Comparison of ENCODE assay signal across 9 cellular contexts in genomic region chr2:12720752-12721151, GRCh38. TPM values are rescaled to one million over a fixed set of nuclear protein-coding genes. Genes with fewer than 3 reads are reported as not detected.
DNase-seq lines count a peak whose midpoint lies in the region; ATAC-seq and TF ChIP-seq lines count a peak whose summit lies in the region.
"Had no signal": no experiment of that assay in that cellular context is flagged by ENCODE, and none has a peak within 500 bp of the region (broad histone marks: within the 10 kb centered on the region; RNA-seq: fewer than 3 reads in every experiment).

No MANE protein-coding gene starts in this region.

- no peak overlapping the region for H3K27ac ChIP-seq in WERI-Rb-1

- POLR2A ChIA-PET in AG04449 (lab: Yijun Ruan, JAX), result interaction anchor here (0.7 to 1.7 kb wide), 9 partner anchors 46 to 399 kb away, joined by 3 to 6 read pairs (median 4); no protein-coding TSS in a partner anchor

- no peaks in the 10 kb centered on the region for H3K36me3 ChIP-seq in WERI-Rb-1

- TF ChIP-seq CTCF in AG04449 (IDR thresholded peaks at IDR 0.05; ENCODE audit: insufficient read depth, low read length, missing control alignments) (no peak), HFF-Myc (IDR thresholded peaks at IDR 0.05; ENCODE audit: low read depth, low read length, missing control alignments) (no peak), cardiac fibroblast (IDR thresholded peaks at IDR 0.05; ENCODE audit: low read depth, low read length) (no peak), WERI-Rb-1 (IDR thresholded peaks at IDR 0.05; ENCODE audit: low read depth, low read length) (no peak)

- no peak for DNase-seq in AG04449 (ENCODE audit: low read depth, low spot score)
- no peak for DNase-seq in HFF-Myc (ENCODE audit: extremely low read depth, low read depth)
- no peak for DNase-seq in cardiac fibroblast (ENCODE audit: low read depth in 2 of 2)
- DNase-seq in natural killer cell treated with Interleukin-12 subunit alpha and Interleukin-12 subunit beta and Interleukin-15 and Interleukin-18, amount 100 ng/mL, for 72 hours (ENCODE audit: low spot score), result no peak
- no peak for DNase-seq in NCI-H524 (lab: John Stamatoyannopoulos, UW)
- no peak for DNase-seq in GF-D8 (lab: John Stamatoyannopoulos, UW)
- DNase-seq in WERI-Rb-1, result no peak
- no peak for DNase-seq in NOMO-1 (lab: John Stamatoyannopoulos, UW; ENCODE audit: unreplicated experiment in 2 of 2)
- DNase-seq: foreskin melanocyte had no signal

- no peaks in the 10 kb centered on the region for H3K27me3 Mint-ChIP-seq in natural killer cell treated with Interleukin-12 subunit alpha and Interleukin-12 subunit beta and Interleukin-15 and Interleukin-18, amount 100 ng/mL, for 72 hours

- H3K4me3 ChIP-seq in AG04449 (ENCODE audit: low read depth, low read length), result peak overlapping the region; percentile 86
- H3K4me3 ChIP-seq in HFF-Myc (replicated peaks; ENCODE audit: low read depth, low read length), result peak overlapping the region; percentile 92
- H3K4me3 ChIP-seq in cardiac fibroblast (replicated peaks in 1 of 2; ENCODE audit: low read depth in 2 of 2, low read length in 2 of 2), result peak overlapping the region; percentile 83 to 88
- no peak overlapping the region for H3K4me3 ChIP-seq in WERI-Rb-1 (ENCODE audit: low read depth, low read length)

- CTCF ChIA-PET in AG04449 (lab: Yijun Ruan, JAX), result interaction anchor here (1.1 to 11.4 kb wide), 9 partner anchors 8 to 891 kb away, joined by 3 to 181 read pairs (median 3); no protein-coding TSS in a partner anchor

- peaks cover 16% of the 10 kb centered on the region for H3K27me3 ChIP-seq in WERI-Rb-1 (ENCODE audit: insufficient read depth, low read depth, severe bottlenecking)

- H3K9me3 ChIP-seq in WERI-Rb-1 (ENCODE audit: severe bottlenecking), result no peaks in the 10 kb centered on the region

- H3K9me3 Mint-ChIP-seq in natural killer cell treated with Interleukin-12 subunit alpha and Interleukin-12 subunit beta and Interleukin-15 and Interleukin-18, amount 100 ng/mL, for 72 hours, result no peaks in the 10 kb centered on the region

- H3K27ac Mint-ChIP-seq in natural killer cell treated with Interleukin-12 subunit alpha and Interleukin-12 subunit beta and Interleukin-15 and Interleukin-18, amount 100 ng/mL, for 72 hours, result peak overlapping the region; percentile 81 to 95

- peak overlapping the region; percentile 99 for H3K4me3 Mint-ChIP-seq in natural killer cell treated with Interleukin-12 subunit alpha and Interleukin-12 subunit beta and Interleukin-15 and Interleukin-18, amount 100 ng/mL, for 72 hours

- no peak for ATAC-seq in natural killer cell treated with Interleukin-12 subunit alpha and Interleukin-12 subunit beta and Interleukin-15 and Interleukin-18, amount 100 ng/mL, for 72 hours

- peaks cover 77 to 82% of the 10 kb centered on the region in 2 donors for H3K4me1 Mint-ChIP-seq in natural killer cell treated with Interleukin-12 subunit alpha and Interleukin-12 subunit beta and Interleukin-15 and Interleukin-18, amount 100 ng/mL, for 72 hours (ENCODE audit: low read depth in 2 of 2)

- H3K36me3 Mint-ChIP-seq in natural killer cell treated with Interleukin-12 subunit alpha and Interleukin-12 subunit beta and Interleukin-15 and Interleukin-18, amount 100 ng/mL, for 72 hours, result peaks cover 7% of the 10 kb centered on the region

RNA-seq across cellular contexts. Expression of gene TRIB2, which starts 4.0 kb away (rescaled TPM):
- 10 to 100 TPM in 1 of 2 donors, 1 to 10 TPM in 1; 8.7 to 12.3 TPM for total RNA-seq in natural killer cell treated with Interleukin-12 subunit alpha and Interleukin-12 subunit beta and Interleukin-15 and Interleukin-18, amount 100 ng/mL, for 72 hours
